Comparison of ENCODE assay signal across 1 cellular context in the genomic region with DNA sequence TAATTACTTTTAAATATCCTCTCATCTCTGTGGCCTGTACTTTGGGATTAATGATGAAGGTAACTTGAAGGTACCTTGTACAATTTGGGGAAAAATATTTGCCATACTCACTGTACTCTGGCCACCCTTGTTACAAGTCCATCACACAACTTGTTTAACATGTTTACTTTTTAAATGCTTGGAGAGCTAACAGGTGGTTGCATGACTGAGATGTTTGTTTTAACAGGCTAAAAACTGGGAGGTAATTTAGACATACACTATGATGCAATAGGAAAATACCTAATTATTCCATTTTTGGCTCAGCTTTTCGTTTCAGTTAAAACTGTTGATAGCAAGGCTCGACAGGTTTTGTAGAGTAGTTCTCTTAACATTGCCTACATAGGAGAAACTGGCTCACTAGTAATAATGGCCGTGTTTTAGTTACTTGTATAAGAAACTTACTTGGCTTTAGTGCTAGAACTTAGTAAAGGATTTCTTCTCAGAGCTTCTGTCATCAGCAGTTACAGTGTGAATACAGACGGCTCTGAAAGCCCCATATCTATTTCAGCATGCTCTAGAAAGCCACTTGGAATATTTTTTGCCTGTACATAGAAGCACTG.
TF ChIP-seq lines count a peak whose summit lies in the region.

No MANE protein-coding gene starts in this region.

TF ChIP-seq in HepG2, 621 proteins besides CTCF, POLR2A, EP300 and RAD21 (continued from another document and continues in another):
- TF ChIP-seq, protein P1, sequence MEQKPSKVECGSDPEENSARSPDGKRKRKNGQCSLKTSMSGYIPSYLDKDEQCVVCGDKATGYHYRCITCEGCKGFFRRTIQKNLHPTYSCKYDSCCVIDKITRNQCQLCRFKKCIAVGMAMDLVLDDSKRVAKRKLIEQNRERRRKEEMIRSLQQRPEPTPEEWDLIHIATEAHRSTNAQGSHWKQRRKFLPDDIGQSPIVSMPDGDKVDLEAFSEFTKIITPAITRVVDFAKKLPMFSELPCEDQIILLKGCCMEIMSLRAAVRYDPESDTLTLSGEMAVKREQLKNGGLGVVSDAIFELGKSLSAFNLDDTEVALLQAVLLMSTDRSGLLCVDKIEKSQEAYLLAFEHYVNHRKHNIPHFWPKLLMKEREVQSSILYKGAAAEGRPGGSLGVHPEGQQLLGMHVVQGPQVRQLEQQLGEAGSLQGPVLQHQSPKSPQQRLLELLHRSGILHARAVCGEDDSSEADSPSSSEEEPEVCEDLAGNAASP (CRISPR knock-in tag; IDR thresholded peaks at IDR 0.05; ENCODE audit: borderline replicate concordance), result no peak; the same call in 1 of the 2 replicates
- TF ChIP-seq, protein P2, sequence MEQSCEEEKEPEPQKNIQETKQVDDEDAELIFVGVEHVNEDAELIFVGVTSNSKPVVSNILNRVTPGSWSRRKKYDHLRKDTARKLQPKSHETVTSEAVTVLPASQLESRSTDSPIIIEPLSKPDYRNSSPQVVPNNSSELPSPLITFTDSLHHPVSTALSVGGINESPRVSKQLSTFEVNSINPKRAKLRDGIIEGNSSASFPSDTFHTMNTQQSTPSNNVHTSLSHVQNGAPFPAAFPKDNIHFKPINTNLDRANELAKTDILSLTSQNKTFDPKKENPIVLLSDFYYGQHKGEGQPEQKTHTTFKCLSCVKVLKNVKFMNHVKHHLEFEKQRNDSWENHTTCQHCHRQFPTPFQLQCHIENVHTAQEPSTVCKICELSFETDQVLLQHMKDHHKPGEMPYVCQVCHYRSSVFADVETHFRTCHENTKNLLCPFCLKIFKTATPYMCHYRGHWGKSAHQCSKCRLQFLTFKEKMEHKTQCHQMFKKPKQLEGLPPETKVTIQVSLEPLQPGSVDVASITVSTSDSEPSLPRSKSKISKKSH (CRISPR knock-in tag; IDR thresholded peaks at IDR 0.05; ENCODE audit: borderline replicate concordance), result no peak
- TF ChIP-seq ZNF792 (CRISPR knock-in tag; IDR thresholded peaks at IDR 0.05), result no peak
- TF ChIP-seq HDAC6 (IDR thresholded peaks at IDR 0.05; ENCODE audit: low read depth, low read length), result no peak
- TF ChIP-seq NR2F2 (IDR thresholded peaks at IDR 0.05; ENCODE audit: borderline replicate concordance, low read depth), result 0 out of 2 replicates have a peak, but pooled peaks have one; percentile 45
- TF ChIP-seq YEATS4 (CRISPR knock-in tag; IDR thresholded peaks at IDR 0.05; ENCODE audit: borderline replicate concordance), result 0 out of 2 replicates have a peak, but pooled peaks have one; percentile 7
- no peak for TF ChIP-seq GTF2F1 (IDR thresholded peaks at IDR 0.05; ENCODE audit: low read length)
- TF ChIP-seq, protein P3, sequence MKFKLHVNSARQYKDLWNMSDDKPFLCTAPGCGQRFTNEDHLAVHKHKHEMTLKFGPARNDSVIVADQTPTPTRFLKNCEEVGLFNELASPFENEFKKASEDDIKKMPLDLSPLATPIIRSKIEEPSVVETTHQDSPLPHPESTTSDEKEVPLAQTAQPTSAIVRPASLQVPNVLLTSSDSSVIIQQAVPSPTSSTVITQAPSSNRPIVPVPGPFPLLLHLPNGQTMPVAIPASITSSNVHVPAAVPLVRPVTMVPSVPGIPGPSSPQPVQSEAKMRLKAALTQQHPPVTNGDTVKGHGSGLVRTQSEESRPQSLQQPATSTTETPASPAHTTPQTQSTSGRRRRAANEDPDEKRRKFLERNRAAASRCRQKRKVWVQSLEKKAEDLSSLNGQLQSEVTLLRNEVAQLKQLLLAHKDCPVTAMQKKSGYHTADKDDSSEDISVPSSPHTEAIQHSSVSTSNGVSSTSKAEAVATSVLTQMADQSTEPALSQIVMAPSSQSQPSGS (CRISPR knock-in tag; IDR thresholded peaks at IDR 0.05), result peak; percentile 57
- TF ChIP-seq ZNF556 (CRISPR knock-in tag; IDR thresholded peaks at IDR 0.05; ENCODE audit: borderline replicate concordance), result peak; percentile 21; the same call in 1 of the 2 replicates
- TF ChIP-seq ZSCAN9 (CRISPR knock-in tag; IDR thresholded peaks at IDR 0.05; ENCODE audit: borderline replicate concordance), result no peak
- peak; percentile 71; the same call in 1 of the 2 replicates for TF ChIP-seq DPF2 (CRISPR knock-in tag; IDR thresholded peaks at IDR 0.05; ENCODE audit: borderline replicate concordance, low read depth)
- TF ChIP-seq, protein P4, sequence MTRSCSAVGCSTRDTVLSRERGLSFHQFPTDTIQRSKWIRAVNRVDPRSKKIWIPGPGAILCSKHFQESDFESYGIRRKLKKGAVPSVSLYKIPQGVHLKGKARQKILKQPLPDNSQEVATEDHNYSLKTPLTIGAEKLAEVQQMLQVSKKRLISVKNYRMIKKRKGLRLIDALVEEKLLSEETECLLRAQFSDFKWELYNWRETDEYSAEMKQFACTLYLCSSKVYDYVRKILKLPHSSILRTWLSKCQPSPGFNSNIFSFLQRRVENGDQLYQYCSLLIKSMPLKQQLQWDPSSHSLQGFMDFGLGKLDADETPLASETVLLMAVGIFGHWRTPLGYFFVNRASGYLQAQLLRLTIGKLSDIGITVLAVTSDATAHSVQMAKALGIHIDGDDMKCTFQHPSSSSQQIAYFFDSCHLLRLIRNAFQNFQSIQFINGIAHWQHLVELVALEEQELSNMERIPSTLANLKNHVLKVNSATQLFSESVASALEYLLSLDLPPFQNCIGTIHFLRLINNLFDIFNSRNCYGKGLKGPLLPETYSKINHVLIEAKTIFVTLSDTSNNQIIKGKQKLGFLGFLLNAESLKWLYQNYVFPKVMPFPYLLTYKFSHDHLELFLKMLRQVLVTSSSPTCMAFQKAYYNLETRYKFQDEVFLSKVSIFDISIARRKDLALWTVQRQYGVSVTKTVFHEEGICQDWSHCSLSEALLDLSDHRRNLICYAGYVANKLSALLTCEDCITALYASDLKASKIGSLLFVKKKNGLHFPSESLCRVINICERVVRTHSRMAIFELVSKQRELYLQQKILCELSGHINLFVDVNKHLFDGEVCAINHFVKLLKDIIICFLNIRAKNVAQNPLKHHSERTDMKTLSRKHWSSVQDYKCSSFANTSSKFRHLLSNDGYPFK (CRISPR knock-in tag; IDR thresholded peaks at IDR 0.05; ENCODE audit: borderline replicate concordance), result no peak
- no peak for TF ChIP-seq SMAD3 (CRISPR knock-in tag; IDR thresholded peaks at IDR 0.05)
- no peak for TF ChIP-seq FOXM1 (CRISPR knock-in tag; IDR thresholded peaks at IDR 0.05)
- TF ChIP-seq NKX3-1 (CRISPR knock-in tag; IDR thresholded peaks at IDR 0.05), result no peak
- TF ChIP-seq, protein P5, sequence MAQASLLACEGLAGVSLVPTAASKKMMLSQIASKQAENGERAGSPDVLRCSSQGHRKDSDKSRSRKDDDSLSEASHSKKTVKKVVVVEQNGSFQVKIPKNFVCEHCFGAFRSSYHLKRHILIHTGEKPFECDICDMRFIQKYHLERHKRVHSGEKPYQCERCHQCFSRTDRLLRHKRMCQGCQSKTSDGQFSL (CRISPR knock-in tag; IDR thresholded peaks at IDR 0.05), result no peak
- TF ChIP-seq ZFP37 (CRISPR knock-in tag; IDR thresholded peaks at IDR 0.05; ENCODE audit: borderline replicate concordance), result no peak
- TF ChIP-seq EZH2 (conservative IDR thresholded peaks at IDR 0.05; ENCODE audit: low read depth, low read length), result no peak
- no peak for TF ChIP-seq U2AF2 (IDR thresholded peaks at IDR 0.05; ENCODE audit: low read depth, low read length)
- no peak for TF ChIP-seq ZNF501 (CRISPR knock-in tag; IDR thresholded peaks at IDR 0.05)
- TF ChIP-seq KAT2B (IDR thresholded peaks at IDR 0.05; ENCODE audit: borderline replicate concordance, low read depth, low read length), result no peak
- no peak for TF ChIP-seq SMYD3 (CRISPR knock-in tag; IDR thresholded peaks at IDR 0.05)
- TF ChIP-seq, protein P6, sequence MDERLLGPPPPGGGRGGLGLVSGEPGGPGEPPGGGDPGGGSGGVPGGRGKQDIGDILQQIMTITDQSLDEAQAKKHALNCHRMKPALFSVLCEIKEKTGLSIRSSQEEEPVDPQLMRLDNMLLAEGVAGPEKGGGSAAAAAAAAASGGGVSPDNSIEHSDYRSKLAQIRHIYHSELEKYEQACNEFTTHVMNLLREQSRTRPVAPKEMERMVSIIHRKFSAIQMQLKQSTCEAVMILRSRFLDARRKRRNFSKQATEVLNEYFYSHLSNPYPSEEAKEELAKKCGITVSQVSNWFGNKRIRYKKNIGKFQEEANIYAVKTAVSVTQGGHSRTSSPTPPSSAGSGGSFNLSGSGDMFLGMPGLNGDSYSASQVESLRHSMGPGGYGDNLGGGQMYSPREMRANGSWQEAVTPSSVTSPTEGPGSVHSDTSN (CRISPR knock-in tag; IDR thresholded peaks at IDR 0.05), result no peak
- TF ChIP-seq, protein P7, sequence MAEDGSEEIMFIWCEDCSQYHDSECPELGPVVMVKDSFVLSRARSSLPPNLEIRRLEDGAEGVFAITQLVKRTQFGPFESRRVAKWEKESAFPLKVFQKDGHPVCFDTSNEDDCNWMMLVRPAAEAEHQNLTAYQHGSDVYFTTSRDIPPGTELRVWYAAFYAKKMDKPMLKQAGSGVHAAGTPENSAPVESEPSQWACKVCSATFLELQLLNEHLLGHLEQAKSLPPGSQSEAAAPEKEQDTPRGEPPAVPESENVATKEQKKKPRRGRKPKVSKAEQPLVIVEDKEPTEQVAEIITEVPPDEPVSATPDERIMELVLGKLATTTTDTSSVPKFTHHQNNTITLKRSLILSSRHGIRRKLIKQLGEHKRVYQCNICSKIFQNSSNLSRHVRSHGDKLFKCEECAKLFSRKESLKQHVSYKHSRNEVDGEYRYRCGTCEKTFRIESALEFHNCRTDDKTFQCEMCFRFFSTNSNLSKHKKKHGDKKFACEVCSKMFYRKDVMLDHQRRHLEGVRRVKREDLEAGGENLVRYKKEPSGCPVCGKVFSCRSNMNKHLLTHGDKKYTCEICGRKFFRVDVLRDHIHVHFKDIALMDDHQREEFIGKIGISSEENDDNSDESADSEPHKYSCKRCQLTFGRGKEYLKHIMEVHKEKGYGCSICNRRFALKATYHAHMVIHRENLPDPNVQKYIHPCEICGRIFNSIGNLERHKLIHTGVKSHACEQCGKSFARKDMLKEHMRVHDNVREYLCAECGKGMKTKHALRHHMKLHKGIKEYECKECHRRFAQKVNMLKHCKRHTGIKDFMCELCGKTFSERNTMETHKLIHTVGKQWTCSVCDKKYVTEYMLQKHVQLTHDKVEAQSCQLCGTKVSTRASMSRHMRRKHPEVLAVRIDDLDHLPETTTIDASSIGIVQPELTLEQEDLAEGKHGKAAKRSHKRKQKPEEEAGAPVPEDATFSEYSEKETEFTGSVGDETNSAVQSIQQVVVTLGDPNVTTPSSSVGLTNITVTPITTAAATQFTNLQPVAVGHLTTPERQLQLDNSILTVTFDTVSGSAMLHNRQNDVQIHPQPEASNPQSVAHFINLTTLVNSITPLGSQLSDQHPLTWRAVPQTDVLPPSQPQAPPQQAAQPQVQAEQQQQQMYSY (CRISPR knock-in tag; IDR thresholded peaks at IDR 0.05), result no peak
- no peak for TF ChIP-seq NCOA1 (CRISPR knock-in tag; IDR thresholded peaks at IDR 0.05)
- peak; percentile 54; the same call in 1 of the 2 replicates for TF ChIP-seq CREM (IDR thresholded peaks at IDR 0.05)
- TF ChIP-seq CREM (CRISPR knock-in tag; IDR thresholded peaks at IDR 0.05), result no peak
- TF ChIP-seq ZNF383 (CRISPR knock-in tag; IDR thresholded peaks at IDR 0.05; ENCODE audit: borderline replicate concordance), result no peak
- no peak for TF ChIP-seq ONECUT2 (CRISPR knock-in tag; IDR thresholded peaks at IDR 0.05)
- TF ChIP-seq, protein P8, sequence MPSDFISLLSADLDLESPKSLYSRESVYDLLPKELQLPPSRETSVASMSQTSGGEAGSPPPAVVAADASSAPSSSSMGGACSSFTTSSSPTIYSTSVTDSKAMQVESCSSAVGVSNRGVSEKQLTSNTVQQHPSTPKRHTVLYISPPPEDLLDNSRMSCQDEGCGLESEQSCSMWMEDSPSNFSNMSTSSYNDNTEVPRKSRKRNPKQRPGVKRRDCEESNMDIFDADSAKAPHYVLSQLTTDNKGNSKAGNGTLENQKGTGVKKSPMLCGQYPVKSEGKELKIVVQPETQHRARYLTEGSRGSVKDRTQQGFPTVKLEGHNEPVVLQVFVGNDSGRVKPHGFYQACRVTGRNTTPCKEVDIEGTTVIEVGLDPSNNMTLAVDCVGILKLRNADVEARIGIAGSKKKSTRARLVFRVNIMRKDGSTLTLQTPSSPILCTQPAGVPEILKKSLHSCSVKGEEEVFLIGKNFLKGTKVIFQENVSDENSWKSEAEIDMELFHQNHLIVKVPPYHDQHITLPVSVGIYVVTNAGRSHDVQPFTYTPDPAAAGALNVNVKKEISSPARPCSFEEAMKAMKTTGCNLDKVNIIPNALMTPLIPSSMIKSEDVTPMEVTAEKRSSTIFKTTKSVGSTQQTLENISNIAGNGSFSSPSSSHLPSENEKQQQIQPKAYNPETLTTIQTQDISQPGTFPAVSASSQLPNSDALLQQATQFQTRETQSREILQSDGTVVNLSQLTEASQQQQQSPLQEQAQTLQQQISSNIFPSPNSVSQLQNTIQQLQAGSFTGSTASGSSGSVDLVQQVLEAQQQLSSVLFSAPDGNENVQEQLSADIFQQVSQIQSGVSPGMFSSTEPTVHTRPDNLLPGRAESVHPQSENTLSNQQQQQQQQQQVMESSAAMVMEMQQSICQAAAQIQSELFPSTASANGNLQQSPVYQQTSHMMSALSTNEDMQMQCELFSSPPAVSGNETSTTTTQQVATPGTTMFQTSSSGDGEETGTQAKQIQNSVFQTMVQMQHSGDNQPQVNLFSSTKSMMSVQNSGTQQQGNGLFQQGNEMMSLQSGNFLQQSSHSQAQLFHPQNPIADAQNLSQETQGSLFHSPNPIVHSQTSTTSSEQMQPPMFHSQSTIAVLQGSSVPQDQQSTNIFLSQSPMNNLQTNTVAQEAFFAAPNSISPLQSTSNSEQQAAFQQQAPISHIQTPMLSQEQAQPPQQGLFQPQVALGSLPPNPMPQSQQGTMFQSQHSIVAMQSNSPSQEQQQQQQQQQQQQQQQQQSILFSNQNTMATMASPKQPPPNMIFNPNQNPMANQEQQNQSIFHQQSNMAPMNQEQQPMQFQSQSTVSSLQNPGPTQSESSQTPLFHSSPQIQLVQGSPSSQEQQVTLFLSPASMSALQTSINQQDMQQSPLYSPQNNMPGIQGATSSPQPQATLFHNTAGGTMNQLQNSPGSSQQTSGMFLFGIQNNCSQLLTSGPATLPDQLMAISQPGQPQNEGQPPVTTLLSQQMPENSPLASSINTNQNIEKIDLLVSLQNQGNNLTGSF (CRISPR knock-in tag; IDR thresholded peaks at IDR 0.05), result no peak
- TF ChIP-seq ZC3H13 (CRISPR knock-in tag; IDR thresholded peaks at IDR 0.05), result no peak
- TF ChIP-seq, protein P9, sequence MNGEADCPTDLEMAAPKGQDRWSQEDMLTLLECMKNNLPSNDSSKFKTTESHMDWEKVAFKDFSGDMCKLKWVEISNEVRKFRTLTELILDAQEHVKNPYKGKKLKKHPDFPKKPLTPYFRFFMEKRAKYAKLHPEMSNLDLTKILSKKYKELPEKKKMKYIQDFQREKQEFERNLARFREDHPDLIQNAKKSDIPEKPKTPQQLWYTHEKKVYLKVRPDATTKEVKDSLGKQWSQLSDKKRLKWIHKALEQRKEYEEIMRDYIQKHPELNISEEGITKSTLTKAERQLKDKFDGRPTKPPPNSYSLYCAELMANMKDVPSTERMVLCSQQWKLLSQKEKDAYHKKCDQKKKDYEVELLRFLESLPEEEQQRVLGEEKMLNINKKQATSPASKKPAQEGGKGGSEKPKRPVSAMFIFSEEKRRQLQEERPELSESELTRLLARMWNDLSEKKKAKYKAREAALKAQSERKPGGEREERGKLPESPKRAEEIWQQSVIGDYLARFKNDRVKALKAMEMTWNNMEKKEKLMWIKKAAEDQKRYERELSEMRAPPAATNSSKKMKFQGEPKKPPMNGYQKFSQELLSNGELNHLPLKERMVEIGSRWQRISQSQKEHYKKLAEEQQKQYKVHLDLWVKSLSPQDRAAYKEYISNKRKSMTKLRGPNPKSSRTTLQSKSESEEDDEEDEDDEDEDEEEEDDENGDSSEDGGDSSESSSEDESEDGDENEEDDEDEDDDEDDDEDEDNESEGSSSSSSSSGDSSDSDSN (CRISPR knock-in tag; IDR thresholded peaks at IDR 0.05), result no peak
- TF ChIP-seq, protein P10, sequence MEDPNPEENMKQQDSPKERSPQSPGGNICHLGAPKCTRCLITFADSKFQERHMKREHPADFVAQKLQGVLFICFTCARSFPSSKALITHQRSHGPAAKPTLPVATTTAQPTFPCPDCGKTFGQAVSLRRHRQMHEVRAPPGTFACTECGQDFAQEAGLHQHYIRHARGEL (CRISPR knock-in tag; IDR thresholded peaks at IDR 0.05), result no peak
- TF ChIP-seq CBX5 (CRISPR knock-in tag; IDR thresholded peaks at IDR 0.05; ENCODE audit: borderline replicate concordance), result no peak
- no peak for TF ChIP-seq ZNF616 (CRISPR knock-in tag; IDR thresholded peaks at IDR 0.05; ENCODE audit: low read depth)
